ENCODE assay signal across 8 cellular contexts in genomic region chr12:32399373-32400113, GRCh38. TPM values are rescaled to one million over a fixed set of nuclear protein-coding genes. Genes with fewer than 3 reads are reported as not detected.
DNase-seq lines count a peak whose midpoint lies in the region; ATAC-seq, FAIRE-seq and TF ChIP-seq lines count a peak whose summit lies in the region.

Gene FGD4, plus strand, starts transcription at chr12:32399558.

- DNase-seq in GM19239 (ENCODE audit: insufficient read length, low spot score) = peak; percentile 86
- peak; percentile 87 for DNase-seq in NCI-H2196 treated with DMSO at 0.1 percent for 48 hours (lab: John Stamatoyannopoulos, UW; ENCODE audit: unreplicated experiment)
- peak; percentile 63 for DNase-seq in activated B cell treated with CpG ODN at 0.5 μM for 24 hours
- peak; percentile 51 to 69 for DNase-seq in stimulated activated CD4-positive, alpha-beta T cell treated with anti-CD3 and anti-CD28 coated beads, Interleukin-2, amount 100 ng/mL, for 24 hours

- CTCF ChIA-PET in activated B cell treated with CpG ODN at 0.5 μM for 24 hours (lab: Charles Lee) = no interaction called here

- ATAC-seq in HG03280 (IDR thresholded peaks at IDR 0.05; ENCODE audit: unreplicated experiment) (peak; percentile 87), activated B cell treated with CpG ODN at 0.5 μM for 24 hours (ENCODE audit: low read depth) (peak; percentile 94)

- H3K36me3 ChIP-seq in ectodermal cell (ENCODE audit: control insufficient read depth, insufficient read depth, low read length) (no peaks in the 10 kb centered on the region), liver (ENCODE audit: control insufficient read depth in 4 of 4, insufficient read depth in 3 of 4, low read depth in 1 of 4, low read length in 3 of 4) (no peaks in the 10 kb centered on the region)

- H3K27ac ChIP-seq in C4-2B (peak within 1 kb of the TSS; percentile 96), ectodermal cell (ENCODE audit: insufficient read depth, low read depth, low read length, poor library complexity, severe bottlenecking) (peak within 1 kb of the TSS; percentile 74), liver (ENCODE audit: low read depth in 1 of 2, low read length in 2 of 2) (peak within 1 kb of the TSS; percentile 22 to 73)

- H3K27me3 ChIP-seq in ectodermal cell (ENCODE audit: control insufficient read depth, insufficient read depth, low read length, poor library complexity, severe bottlenecking) = peaks cover 35% of the 10 kb centered on the region
- H3K27me3 ChIP-seq in liver (ENCODE audit: control insufficient read depth in 4 of 4, insufficient read depth in 4 of 4, low read length in 3 of 4) = no peaks in the 10 kb centered on the region

- H3K27me3 Mint-ChIP-seq in activated B cell treated with CpG ODN at 0.5 μM for 24 hours = peaks cover 8% of the 10 kb centered on the region

- peaks cover 5% of the 10 kb centered on the region for H3K4me1 ChIP-seq in ectodermal cell (ENCODE audit: control insufficient read depth, insufficient read depth, low read length)
- H3K4me1 ChIP-seq in liver (ENCODE audit: control insufficient read depth in 4 of 4, insufficient read depth in 4 of 4, low read length in 3 of 4) = peaks cover 2 to 28% (median 12%) of the 10 kb centered on the region in 4 donors

- FAIRE-seq in GM19239 (lab: Jason Lieb, UNC) = no peak

- TF ChIP-seq RAD21 in liver (IDR thresholded peaks at IDR 0.05) = peak in 1 of 2 donors; percentile 24

- H3K9me3 ChIP-seq in ectodermal cell (ENCODE audit: control insufficient read depth, low read length) = no peaks in the 10 kb centered on the region
- no peaks in the 10 kb centered on the region for H3K9me3 ChIP-seq in liver (ENCODE audit: control insufficient read depth in 4 of 4, low read length in 3 of 4)

- H3K4me3 Mint-ChIP-seq in activated B cell treated with CpG ODN at 0.5 μM for 24 hours = peak within 1 kb of the TSS; percentile 95

- POLR2A ChIA-PET in activated B cell treated with CpG ODN at 0.5 μM for 24 hours (lab: Charles Lee) = interaction anchor here (0.5 to 1.0 kb wide), 3 partner anchors 24 to 503 kb away, joined by 4 to 5 read pairs (median 4); partner anchors contain the start of gene YARS2

- H3K27ac Mint-ChIP-seq in activated B cell treated with CpG ODN at 0.5 μM for 24 hours = peak within 1 kb of the TSS; percentile 32

- intact Hi-C loops in activated B cell treated with CpG ODN at 0.5 μM for 24 hours (cut with micrococcal nuclease) = no loop called here

- H3K4me3 ChIP-seq in ectodermal cell (ENCODE audit: insufficient read depth, low read depth, low read length) (peak within 1 kb of the TSS; percentile 83), liver (ENCODE audit: low read depth in 1 of 3, low read length in 3 of 3) (peak within 1 kb of the TSS; percentile 76 to 98 (median 96))

- peak within 1 kb of the TSS; percentile 10 to 72 for H3K9ac ChIP-seq in liver (ENCODE audit: low read depth in 1 of 2, low read length in 2 of 2)

- H3K4me1 Mint-ChIP-seq in activated B cell treated with CpG ODN at 0.5 μM for 24 hours = peaks cover 11% of the 10 kb centered on the region

- peaks cover 2% of the 10 kb centered on the region for H3K36me3 Mint-ChIP-seq in activated B cell treated with CpG ODN at 0.5 μM for 24 hours (ENCODE audit: low read depth)

- TF ChIP-seq CTCF in C4-2B (conservative IDR thresholded peaks at IDR 0.05) (peak; percentile 71), activated B cell treated with CpG ODN at 0.5 μM for 24 hours (IDR thresholded peaks at IDR 0.05) (no peak), liver (IDR thresholded peaks at IDR 0.05; ENCODE audit: low read depth, low read length, missing input control) (peak; percentile 6)

- H3K9me3 Mint-ChIP-seq in activated B cell treated with CpG ODN at 0.5 μM for 24 hours = no peaks in the 10 kb centered on the region

- WGBS in ectodermal cell, 2 experiments = 0% methylated on average over 82 of the region's 82 CpGs
- WGBS in liver = under 1% methylated on average over 82 of the region's 82 CpGs

TF ChIP-seq in liver, 16 proteins besides CTCF, POLR2A, EP300 and RAD21:
- TF ChIP-seq RXRA (IDR thresholded peaks at IDR 0.05) (peak in 1 of 2 donors; percentile 7), GABPA (IDR thresholded peaks at IDR 0.05 in 1 of 2, conservative IDR thresholded peaks at IDR 0.05 in 1 of 2) (peak in 1 of 2 donors; percentile 29), TAF1 (conservative IDR thresholded peaks at IDR 0.05) (no peak), FOXA1 (IDR thresholded peaks at IDR 0.05) (peak; percentile 15), HNF4G (IDR thresholded peaks at IDR 0.05) (no peak), YY1 (IDR thresholded peaks at IDR 0.05) (no peak), HNF4A (conservative IDR thresholded peaks at IDR 0.05) (peak in 1 of 2 donors; percentile 10), ZBTB33 (IDR thresholded peaks at IDR 0.05) (no peak), FOXA2 (IDR thresholded peaks at IDR 0.05) (no peak), MAX (IDR thresholded peaks at IDR 0.05) (no peak), SP1 (IDR thresholded peaks at IDR 0.05) (peak; percentile 44), JUND (IDR thresholded peaks at IDR 0.05) (no peak), NR2F2 (IDR thresholded peaks at IDR 0.05) (no peak), ATF3 (IDR thresholded peaks at IDR 0.05) (no peak), REST (IDR thresholded peaks at IDR 0.05) (peak; percentile 30), EGR1 (IDR thresholded peaks at IDR 0.05; ENCODE audit: low read depth in 2 of 2) (no peak)
TF ChIP-seq in liver: peak in this region for 6.

RNA-seq across cellular contexts. Expression of gene FGD4, which starts in this region (rescaled TPM):
- 1.8 and 1.9 TPM in 2 replicates for total RNA-seq in activated B cell treated with CpG ODN at 0.5 μM for 24 hours
- 12.3 TPM for polyA plus RNA-seq in ectodermal cell (2013, experiment 1 of 4)
- polyA plus RNA-seq in ectodermal cell (2013, experiment 2 of 4) = 14.4 TPM
- 11.3 TPM for polyA plus RNA-seq in ectodermal cell (2013, experiment 3 of 4)
- polyA plus RNA-seq in ectodermal cell (2013, experiment 4 of 4) = 13.1 TPM
- total RNA-seq in liver = 10 to 100 TPM in 1 of 2 donors, 1 to 10 TPM in 1; 6.8 to 26.4 TPM
- polyA plus RNA-seq in liver = 10 to 100 TPM in 1 of 2 donors, 1 to 10 TPM in 1; 3.8 to 11.2 TPM

Comparison
In these comparisons a context has a peak if more than half of its experiments do, and no peak if none do; other contexts are left out.
1. Peak in every context shown above with its lines: DNase-seq, ATAC-seq, H3K4me3 ChIP-seq and H3K27ac ChIP-seq.